1 cellular context compared by ENCODE assay signal in the genomic region with DNA sequence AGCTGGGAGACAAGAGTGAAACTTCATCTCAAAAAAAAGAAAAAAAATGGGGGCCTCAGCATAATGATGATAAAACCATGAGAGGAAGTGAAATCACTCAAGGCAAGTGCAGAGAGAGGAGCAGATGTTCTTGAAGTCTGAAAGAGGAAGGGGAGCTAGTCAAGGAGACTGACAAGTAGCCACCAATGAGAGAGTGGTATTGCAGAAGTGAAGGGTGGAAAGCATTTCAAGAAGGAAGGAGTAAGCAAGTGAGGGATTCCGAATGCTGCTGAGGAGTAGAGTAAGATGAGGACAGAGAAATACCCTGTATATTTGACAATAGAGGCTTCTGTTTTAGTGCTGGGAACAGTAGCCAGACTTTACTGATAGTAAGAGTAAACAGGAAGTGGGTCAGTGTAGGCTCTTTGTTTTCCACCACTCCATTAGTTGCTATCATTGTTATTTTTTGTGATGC.
TF ChIP-seq lines count a peak whose summit lies in the region.

No MANE protein-coding gene starts in this region.

TF ChIP-seq in HepG2, 621 proteins besides CTCF, POLR2A, EP300 and RAD21 (continues in another document):
- TF ChIP-seq, protein P1, sequence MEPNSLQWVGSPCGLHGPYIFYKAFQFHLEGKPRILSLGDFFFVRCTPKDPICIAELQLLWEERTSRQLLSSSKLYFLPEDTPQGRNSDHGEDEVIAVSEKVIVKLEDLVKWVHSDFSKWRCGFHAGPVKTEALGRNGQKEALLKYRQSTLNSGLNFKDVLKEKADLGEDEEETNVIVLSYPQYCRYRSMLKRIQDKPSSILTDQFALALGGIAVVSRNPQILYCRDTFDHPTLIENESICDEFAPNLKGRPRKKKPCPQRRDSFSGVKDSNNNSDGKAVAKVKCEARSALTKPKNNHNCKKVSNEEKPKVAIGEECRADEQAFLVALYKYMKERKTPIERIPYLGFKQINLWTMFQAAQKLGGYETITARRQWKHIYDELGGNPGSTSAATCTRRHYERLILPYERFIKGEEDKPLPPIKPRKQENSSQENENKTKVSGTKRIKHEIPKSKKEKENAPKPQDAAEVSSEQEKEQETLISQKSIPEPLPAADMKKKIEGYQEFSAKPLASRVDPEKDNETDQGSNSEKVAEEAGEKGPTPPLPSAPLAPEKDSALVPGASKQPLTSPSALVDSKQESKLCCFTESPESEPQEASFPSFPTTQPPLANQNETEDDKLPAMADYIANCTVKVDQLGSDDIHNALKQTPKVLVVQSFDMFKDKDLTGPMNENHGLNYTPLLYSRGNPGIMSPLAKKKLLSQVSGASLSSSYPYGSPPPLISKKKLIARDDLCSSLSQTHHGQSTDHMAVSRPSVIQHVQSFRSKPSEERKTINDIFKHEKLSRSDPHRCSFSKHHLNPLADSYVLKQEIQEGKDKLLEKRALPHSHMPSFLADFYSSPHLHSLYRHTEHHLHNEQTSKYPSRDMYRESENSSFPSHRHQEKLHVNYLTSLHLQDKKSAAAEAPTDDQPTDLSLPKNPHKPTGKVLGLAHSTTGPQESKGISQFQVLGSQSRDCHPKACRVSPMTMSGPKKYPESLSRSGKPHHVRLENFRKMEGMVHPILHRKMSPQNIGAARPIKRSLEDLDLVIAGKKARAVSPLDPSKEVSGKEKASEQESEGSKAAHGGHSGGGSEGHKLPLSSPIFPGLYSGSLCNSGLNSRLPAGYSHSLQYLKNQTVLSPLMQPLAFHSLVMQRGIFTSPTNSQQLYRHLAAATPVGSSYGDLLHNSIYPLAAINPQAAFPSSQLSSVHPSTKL (CRISPR knock-in tag; IDR thresholded peaks at IDR 0.05) = peak; percentile 63; the same call in 1 of the 2 replicates
- TF ChIP-seq, protein P2, sequence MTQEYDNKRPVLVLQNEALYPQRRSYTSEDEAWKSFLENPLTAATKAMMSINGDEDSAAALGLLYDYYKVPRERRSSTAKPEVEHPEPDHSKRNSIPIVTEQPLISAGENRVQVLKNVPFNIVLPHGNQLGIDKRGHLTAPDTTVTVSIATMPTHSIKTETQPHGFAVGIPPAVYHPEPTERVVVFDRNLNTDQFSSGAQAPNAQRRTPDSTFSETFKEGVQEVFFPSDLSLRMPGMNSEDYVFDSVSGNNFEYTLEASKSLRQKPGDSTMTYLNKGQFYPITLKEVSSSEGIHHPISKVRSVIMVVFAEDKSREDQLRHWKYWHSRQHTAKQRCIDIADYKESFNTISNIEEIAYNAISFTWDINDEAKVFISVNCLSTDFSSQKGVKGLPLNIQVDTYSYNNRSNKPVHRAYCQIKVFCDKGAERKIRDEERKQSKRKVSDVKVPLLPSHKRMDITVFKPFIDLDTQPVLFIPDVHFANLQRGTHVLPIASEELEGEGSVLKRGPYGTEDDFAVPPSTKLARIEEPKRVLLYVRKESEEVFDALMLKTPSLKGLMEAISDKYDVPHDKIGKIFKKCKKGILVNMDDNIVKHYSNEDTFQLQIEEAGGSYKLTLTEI (CRISPR knock-in tag; conservative IDR thresholded peaks at IDR 0.05) = no peak
- TF ChIP-seq JARID2 (CRISPR knock-in tag; IDR thresholded peaks at IDR 0.05; ENCODE audit: insufficient replicate concordance) (no peak), ZKSCAN5 (CRISPR knock-in tag; IDR thresholded peaks at IDR 0.05) (no peak), NCOA2 (CRISPR knock-in tag; IDR thresholded peaks at IDR 0.05) (peak; percentile 59; the same call in 1 of the 2 replicates), ESRRA (CRISPR knock-in tag; IDR thresholded peaks at IDR 0.05; ENCODE audit: low read depth) (no peak), POGZ (CRISPR knock-in tag; IDR thresholded peaks at IDR 0.05) (no peak), RXRB (CRISPR knock-in tag; IDR thresholded peaks at IDR 0.05; ENCODE audit: borderline replicate concordance) (peak; percentile 64), KDM3A (CRISPR knock-in tag; IDR thresholded peaks at IDR 0.05; ENCODE audit: low read depth) (no peak), EED (CRISPR knock-in tag; IDR thresholded peaks at IDR 0.05) (no peak), ZNF530 (CRISPR knock-in tag; IDR thresholded peaks at IDR 0.05; ENCODE audit: low read depth) (no peak), MTA3 (CRISPR knock-in tag; IDR thresholded peaks at IDR 0.05) (no peak), MIER3 (CRISPR knock-in tag; IDR thresholded peaks at IDR 0.05; ENCODE audit: borderline replicate concordance) (0 out of 2 replicates have a peak, but pooled peaks have one; percentile 15), SP4 (CRISPR knock-in tag; IDR thresholded peaks at IDR 0.05) (no peak), SOX13 (IDR thresholded peaks at IDR 0.05) (no peak), SOX13 (CRISPR knock-in tag; conservative IDR thresholded peaks at IDR 0.05 in 1 of 2, IDR thresholded peaks at IDR 0.05 in 1 of 2) (peak in 1 of 2 experiments; percentile 87; a peak in 2 of 4 replicates), ZFP90 (CRISPR knock-in tag; IDR thresholded peaks at IDR 0.05; ENCODE audit: borderline replicate concordance) (no peak), ZNF232 (CRISPR knock-in tag; IDR thresholded peaks at IDR 0.05; ENCODE audit: borderline replicate concordance) (no peak), FOXA3 (CRISPR knock-in tag; IDR thresholded peaks at IDR 0.05) (peak; percentile 77), ZNF766 (CRISPR knock-in tag; IDR thresholded peaks at IDR 0.05; ENCODE audit: borderline replicate concordance) (no peak), PHF8 (CRISPR knock-in tag; IDR thresholded peaks at IDR 0.05) (no peak), HMG20A (CRISPR knock-in tag; IDR thresholded peaks at IDR 0.05; ENCODE audit: borderline replicate concordance) (peak; percentile 35; the same call in 1 of the 2 replicates), ZNF556 (CRISPR knock-in tag; IDR thresholded peaks at IDR 0.05; ENCODE audit: borderline replicate concordance) (no peak), HOXA3 (CRISPR knock-in tag; IDR thresholded peaks at IDR 0.05) (no peak), SAP130 (CRISPR knock-in tag; IDR thresholded peaks at IDR 0.05; ENCODE audit: low read depth) (peak; percentile 39; the same call in 1 of the 2 replicates), ZNF501 (CRISPR knock-in tag; IDR thresholded peaks at IDR 0.05) (no peak), MTF1 (CRISPR knock-in tag; IDR thresholded peaks at IDR 0.05) (no peak), SIX1 (CRISPR knock-in tag; IDR thresholded peaks at IDR 0.05; ENCODE audit: borderline replicate concordance) (no peak), ELF1 (CRISPR knock-in tag; IDR thresholded peaks at IDR 0.05) (peak; percentile 55), PPARG (CRISPR knock-in tag; conservative IDR thresholded peaks at IDR 0.05) (peak; percentile 40; the same call in 1 of the 2 replicates), NRL (CRISPR knock-in tag; IDR thresholded peaks at IDR 0.05; ENCODE audit: borderline replicate concordance) (no peak), ZFP1 (CRISPR knock-in tag; IDR thresholded peaks at IDR 0.05) (no peak)
- TF ChIP-seq, protein P3, sequence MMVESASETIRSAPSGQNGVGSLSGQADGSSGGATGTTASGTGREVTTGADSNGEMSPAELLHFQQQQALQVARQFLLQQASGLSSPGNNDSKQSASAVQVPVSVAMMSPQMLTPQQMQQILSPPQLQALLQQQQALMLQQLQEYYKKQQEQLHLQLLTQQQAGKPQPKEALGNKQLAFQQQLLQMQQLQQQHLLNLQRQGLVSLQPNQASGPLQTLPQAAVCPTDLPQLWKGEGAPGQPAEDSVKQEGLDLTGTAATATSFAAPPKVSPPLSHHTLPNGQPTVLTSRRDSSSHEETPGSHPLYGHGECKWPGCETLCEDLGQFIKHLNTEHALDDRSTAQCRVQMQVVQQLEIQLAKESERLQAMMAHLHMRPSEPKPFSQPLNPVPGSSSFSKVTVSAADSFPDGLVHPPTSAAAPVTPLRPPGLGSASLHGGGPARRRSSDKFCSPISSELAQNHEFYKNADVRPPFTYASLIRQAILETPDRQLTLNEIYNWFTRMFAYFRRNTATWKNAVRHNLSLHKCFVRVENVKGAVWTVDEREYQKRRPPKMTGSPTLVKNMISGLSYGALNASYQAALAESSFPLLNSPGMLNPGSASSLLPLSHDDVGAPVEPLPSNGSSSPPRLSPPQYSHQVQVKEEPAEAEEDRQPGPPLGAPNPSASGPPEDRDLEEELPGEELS (CRISPR knock-in tag; IDR thresholded peaks at IDR 0.05) = peak; percentile 68
- TF ChIP-seq, protein P4, sequence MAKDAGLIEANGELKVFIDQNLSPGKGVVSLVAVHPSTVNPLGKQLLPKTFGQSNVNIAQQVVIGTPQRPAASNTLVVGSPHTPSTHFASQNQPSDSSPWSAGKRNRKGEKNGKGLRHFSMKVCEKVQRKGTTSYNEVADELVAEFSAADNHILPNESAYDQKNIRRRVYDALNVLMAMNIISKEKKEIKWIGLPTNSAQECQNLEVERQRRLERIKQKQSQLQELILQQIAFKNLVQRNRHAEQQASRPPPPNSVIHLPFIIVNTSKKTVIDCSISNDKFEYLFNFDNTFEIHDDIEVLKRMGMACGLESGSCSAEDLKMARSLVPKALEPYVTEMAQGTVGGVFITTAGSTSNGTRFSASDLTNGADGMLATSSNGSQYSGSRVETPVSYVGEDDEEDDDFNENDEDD (CRISPR knock-in tag; IDR thresholded peaks at IDR 0.05; ENCODE audit: borderline replicate concordance) = no peak
- TF ChIP-seq, protein P5, sequence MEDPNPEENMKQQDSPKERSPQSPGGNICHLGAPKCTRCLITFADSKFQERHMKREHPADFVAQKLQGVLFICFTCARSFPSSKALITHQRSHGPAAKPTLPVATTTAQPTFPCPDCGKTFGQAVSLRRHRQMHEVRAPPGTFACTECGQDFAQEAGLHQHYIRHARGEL (CRISPR knock-in tag; IDR thresholded peaks at IDR 0.05) = no peak
- TF ChIP-seq, protein P6, sequence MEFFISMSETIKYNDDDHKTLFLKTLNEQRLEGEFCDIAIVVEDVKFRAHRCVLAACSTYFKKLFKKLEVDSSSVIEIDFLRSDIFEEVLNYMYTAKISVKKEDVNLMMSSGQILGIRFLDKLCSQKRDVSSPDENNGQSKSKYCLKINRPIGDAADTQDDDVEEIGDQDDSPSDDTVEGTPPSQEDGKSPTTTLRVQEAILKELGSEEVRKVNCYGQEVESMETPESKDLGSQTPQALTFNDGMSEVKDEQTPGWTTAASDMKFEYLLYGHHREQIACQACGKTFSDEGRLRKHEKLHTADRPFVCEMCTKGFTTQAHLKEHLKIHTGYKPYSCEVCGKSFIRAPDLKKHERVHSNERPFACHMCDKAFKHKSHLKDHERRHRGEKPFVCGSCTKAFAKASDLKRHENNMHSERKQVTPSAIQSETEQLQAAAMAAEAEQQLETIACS (CRISPR knock-in tag; IDR thresholded peaks at IDR 0.05) = no peak
- TF ChIP-seq, protein P7, sequence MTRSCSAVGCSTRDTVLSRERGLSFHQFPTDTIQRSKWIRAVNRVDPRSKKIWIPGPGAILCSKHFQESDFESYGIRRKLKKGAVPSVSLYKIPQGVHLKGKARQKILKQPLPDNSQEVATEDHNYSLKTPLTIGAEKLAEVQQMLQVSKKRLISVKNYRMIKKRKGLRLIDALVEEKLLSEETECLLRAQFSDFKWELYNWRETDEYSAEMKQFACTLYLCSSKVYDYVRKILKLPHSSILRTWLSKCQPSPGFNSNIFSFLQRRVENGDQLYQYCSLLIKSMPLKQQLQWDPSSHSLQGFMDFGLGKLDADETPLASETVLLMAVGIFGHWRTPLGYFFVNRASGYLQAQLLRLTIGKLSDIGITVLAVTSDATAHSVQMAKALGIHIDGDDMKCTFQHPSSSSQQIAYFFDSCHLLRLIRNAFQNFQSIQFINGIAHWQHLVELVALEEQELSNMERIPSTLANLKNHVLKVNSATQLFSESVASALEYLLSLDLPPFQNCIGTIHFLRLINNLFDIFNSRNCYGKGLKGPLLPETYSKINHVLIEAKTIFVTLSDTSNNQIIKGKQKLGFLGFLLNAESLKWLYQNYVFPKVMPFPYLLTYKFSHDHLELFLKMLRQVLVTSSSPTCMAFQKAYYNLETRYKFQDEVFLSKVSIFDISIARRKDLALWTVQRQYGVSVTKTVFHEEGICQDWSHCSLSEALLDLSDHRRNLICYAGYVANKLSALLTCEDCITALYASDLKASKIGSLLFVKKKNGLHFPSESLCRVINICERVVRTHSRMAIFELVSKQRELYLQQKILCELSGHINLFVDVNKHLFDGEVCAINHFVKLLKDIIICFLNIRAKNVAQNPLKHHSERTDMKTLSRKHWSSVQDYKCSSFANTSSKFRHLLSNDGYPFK (CRISPR knock-in tag; IDR thresholded peaks at IDR 0.05; ENCODE audit: borderline replicate concordance) = no peak
- TF ChIP-seq, protein P8, sequence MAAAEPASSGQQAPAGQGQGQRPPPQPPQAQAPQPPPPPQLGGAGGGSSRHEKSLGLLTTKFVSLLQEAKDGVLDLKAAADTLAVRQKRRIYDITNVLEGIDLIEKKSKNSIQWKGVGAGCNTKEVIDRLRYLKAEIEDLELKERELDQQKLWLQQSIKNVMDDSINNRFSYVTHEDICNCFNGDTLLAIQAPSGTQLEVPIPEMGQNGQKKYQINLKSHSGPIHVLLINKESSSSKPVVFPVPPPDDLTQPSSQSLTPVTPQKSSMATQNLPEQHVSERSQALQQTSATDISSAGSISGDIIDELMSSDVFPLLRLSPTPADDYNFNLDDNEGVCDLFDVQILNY (CRISPR knock-in tag; conservative IDR thresholded peaks at IDR 0.05) = no peak
- TF ChIP-seq, protein P9, sequence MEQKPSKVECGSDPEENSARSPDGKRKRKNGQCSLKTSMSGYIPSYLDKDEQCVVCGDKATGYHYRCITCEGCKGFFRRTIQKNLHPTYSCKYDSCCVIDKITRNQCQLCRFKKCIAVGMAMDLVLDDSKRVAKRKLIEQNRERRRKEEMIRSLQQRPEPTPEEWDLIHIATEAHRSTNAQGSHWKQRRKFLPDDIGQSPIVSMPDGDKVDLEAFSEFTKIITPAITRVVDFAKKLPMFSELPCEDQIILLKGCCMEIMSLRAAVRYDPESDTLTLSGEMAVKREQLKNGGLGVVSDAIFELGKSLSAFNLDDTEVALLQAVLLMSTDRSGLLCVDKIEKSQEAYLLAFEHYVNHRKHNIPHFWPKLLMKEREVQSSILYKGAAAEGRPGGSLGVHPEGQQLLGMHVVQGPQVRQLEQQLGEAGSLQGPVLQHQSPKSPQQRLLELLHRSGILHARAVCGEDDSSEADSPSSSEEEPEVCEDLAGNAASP (CRISPR knock-in tag; IDR thresholded peaks at IDR 0.05; ENCODE audit: borderline replicate concordance) = 0 out of 2 replicates have a peak, but pooled peaks have one; percentile 54
- TF ChIP-seq, protein P10, sequence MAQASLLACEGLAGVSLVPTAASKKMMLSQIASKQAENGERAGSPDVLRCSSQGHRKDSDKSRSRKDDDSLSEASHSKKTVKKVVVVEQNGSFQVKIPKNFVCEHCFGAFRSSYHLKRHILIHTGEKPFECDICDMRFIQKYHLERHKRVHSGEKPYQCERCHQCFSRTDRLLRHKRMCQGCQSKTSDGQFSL (CRISPR knock-in tag; IDR thresholded peaks at IDR 0.05) = no peak
- TF ChIP-seq, protein P11, sequence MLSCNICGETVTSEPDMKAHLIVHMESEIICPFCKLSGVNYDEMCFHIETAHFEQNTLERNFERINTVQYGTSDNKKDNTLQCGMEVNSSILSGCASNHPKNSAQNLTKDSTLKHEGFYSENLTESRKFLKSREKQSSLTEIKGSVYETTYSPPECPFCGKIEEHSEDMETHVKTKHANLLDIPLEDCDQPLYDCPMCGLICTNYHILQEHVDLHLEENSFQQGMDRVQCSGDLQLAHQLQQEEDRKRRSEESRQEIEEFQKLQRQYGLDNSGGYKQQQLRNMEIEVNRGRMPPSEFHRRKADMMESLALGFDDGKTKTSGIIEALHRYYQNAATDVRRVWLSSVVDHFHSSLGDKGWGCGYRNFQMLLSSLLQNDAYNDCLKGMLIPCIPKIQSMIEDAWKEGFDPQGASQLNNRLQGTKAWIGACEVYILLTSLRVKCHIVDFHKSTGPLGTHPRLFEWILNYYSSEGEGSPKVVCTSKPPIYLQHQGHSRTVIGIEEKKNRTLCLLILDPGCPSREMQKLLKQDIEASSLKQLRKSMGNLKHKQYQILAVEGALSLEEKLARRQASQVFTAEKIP (CRISPR knock-in tag; IDR thresholded peaks at IDR 0.05; ENCODE audit: borderline replicate concordance) = no peak
- TF ChIP-seq, protein P12, sequence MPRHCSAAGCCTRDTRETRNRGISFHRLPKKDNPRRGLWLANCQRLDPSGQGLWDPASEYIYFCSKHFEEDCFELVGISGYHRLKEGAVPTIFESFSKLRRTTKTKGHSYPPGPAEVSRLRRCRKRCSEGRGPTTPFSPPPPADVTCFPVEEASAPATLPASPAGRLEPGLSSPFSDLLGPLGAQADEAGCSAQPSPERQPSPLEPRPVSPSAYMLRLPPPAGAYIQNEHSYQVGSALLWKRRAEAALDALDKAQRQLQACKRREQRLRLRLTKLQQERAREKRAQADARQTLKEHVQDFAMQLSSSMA (CRISPR knock-in tag; IDR thresholded peaks at IDR 0.05) = no peak
